In the genomic region with DNA sequence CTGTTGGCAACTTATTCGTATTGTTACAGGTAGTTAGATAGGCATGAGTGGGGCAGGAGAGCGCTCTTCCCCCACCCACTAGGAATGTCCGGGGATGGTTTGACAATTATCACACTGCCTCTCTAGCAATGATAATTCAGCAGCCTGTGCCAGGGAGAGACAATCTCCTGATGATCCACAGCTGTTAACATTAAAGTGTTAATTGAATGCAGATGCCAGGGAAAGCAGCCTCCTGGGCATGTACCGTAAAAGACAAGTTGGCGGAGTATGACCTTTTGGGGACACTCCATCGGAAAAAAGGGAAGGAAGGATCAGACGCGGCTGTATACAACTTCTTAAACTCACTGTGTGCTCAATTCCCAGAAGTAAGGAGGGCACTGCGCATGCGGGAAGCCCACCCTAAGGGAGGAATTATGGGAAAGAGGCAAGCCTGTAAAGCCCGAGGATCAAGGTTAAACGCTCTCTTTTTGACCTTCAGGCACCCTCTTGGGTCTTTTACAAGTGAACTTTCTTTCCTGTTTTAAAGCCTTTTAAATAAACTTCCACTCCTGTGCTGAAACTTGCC, we compare ENCODE assay signal across 2 cellular contexts.
TF ChIP-seq lines count a peak whose summit lies in the region.

No MANE protein-coding gene starts in this region.

TF ChIP-seq in IMR-90, 13 proteins besides CTCF, POLR2A, EP300 and RAD21:
- TF ChIP-seq, protein P1, sequence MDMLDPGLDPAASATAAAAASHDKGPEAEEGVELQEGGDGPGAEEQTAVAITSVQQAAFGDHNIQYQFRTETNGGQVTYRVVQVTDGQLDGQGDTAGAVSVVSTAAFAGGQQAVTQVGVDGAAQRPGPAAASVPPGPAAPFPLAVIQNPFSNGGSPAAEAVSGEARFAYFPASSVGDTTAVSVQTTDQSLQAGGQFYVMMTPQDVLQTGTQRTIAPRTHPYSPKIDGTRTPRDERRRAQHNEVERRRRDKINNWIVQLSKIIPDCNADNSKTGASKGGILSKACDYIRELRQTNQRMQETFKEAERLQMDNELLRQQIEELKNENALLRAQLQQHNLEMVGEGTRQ (IDR thresholded peaks at IDR 0.05; ENCODE audit: low read depth, low read length): no peak
- TF ChIP-seq, protein P2, sequence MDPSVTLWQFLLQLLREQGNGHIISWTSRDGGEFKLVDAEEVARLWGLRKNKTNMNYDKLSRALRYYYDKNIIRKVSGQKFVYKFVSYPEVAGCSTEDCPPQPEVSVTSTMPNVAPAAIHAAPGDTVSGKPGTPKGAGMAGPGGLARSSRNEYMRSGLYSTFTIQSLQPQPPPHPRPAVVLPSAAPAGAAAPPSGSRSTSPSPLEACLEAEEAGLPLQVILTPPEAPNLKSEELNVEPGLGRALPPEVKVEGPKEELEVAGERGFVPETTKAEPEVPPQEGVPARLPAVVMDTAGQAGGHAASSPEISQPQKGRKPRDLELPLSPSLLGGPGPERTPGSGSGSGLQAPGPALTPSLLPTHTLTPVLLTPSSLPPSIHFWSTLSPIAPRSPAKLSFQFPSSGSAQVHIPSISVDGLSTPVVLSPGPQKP (IDR thresholded peaks at IDR 0.05; ENCODE audit: borderline replicate concordance, low read depth, low read length): no peak
- TF ChIP-seq MAZ (IDR thresholded peaks at IDR 0.05; ENCODE audit: borderline replicate concordance, low read depth, low read length) (no peak), RCOR1 (IDR thresholded peaks at IDR 0.05; ENCODE audit: insufficient replicate concordance, low read length) (no peak), FOS (IDR thresholded peaks at IDR 0.05; ENCODE audit: low read depth, low read length) (no peak), CEBPB (IDR thresholded peaks at IDR 0.05; ENCODE audit: low read depth, low read length) (no peak), MXI1 (IDR thresholded peaks at IDR 0.05; ENCODE audit: borderline replicate concordance, low read depth, low read length) (no peak), BHLHE40 (IDR thresholded peaks at IDR 0.05; ENCODE audit: low read depth, low read length) (no peak), NFE2L2 (IDR thresholded peaks at IDR 0.05; ENCODE audit: low read depth, low read length) (no peak), SMC3 (IDR thresholded peaks at IDR 0.05; ENCODE audit: low read depth, low read length) (no peak), CHD1 (IDR thresholded peaks at IDR 0.05; ENCODE audit: low read depth, low read length) (no peak), RFX5 (IDR thresholded peaks at IDR 0.05; ENCODE audit: low read depth, low read length) (no peak)
TF ChIP-seq in IMR-90: peak in this region for 0.

TF ChIP-seq in K562, 482 proteins besides CTCF, POLR2A, EP300 and RAD21:
- TF ChIP-seq CEBPZ (IDR thresholded peaks at IDR 0.05; ENCODE audit: borderline replicate concordance, low read depth, low read length): no peak
- TF ChIP-seq NRF1 (conservative IDR thresholded peaks at IDR 0.05 in 1 of 2, IDR thresholded peaks at IDR 0.05 in 1 of 2): peak; percentile 63 to 74
- TF ChIP-seq DMBX1 (CRISPR knock-in tag; IDR thresholded peaks at IDR 0.05; ENCODE audit: borderline replicate concordance): no peak
